Comparison of ENCODE assay signal across 17 cellular contexts in the genomic region with DNA sequence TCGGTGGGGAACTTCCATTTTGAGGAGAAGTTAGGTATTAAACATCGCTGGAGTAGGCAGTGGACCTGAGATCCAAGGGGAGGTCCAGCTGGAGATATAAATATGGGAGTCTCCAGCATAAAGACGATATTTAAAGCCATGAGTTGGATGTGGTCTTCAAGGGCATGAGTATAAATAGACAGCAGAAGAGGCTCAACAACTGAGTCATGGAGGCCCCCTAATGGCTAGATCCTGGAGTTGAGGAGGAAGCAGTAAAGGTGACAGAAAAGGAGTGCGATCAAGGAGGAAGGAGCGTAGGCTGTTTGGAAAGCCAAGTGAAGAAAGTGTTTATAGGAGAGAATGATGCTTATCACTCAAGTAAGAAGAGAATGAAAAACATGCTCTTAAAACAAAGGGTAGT. TPM values are rescaled to one million over a fixed set of nuclear protein-coding genes. Genes with fewer than 3 reads are reported as not detected.
DNase-seq lines count a peak whose midpoint lies in the region; FAIRE-seq and TF ChIP-seq lines count a peak whose summit lies in the region.
"Had no signal": no experiment of that assay in that cellular context is flagged by ENCODE, and none has a peak within 500 bp of the region (broad histone marks: within the 10 kb centered on the region; RNA-seq: fewer than 3 reads in every experiment).

No MANE protein-coding gene starts in this region.

- H3K9me3 ChIP-seq in small intestine (ENCODE audit: control insufficient read depth, low read depth): no peaks in the 10 kb centered on the region
- H3K9me3 ChIP-seq: psoas muscle, thoracic aorta had no signal

- H3K27ac ChIP-seq in caudate nucleus (ENCODE audit: low read depth, low read length) (no peak overlapping the region), small intestine (ENCODE audit: low read depth in 1 of 2, low read length in 1 of 2) (no peak overlapping the region)
- H3K27ac ChIP-seq: psoas muscle, thoracic aorta had no signal

- no peak for FAIRE-seq in small intestine (lab: Jason Lieb, UNC)
- FAIRE-seq: keratinocyte had no signal

- no peaks in the 10 kb centered on the region for H3K27me3 ChIP-seq in small intestine (ENCODE audit: control insufficient read depth in 2 of 2, insufficient read depth in 2 of 2, low read length in 2 of 2)

- H3K4me3 ChIP-seq in fibroblast of villous mesenchyme (ENCODE audit: low read depth, low read length): no peak overlapping the region
- no peak overlapping the region for H3K4me3 ChIP-seq in small intestine (ENCODE audit: low read depth in 1 of 2, low read length in 2 of 2)
- H3K4me3 ChIP-seq: psoas muscle, thoracic aorta had no signal

- H3K4me1 ChIP-seq in small intestine (ENCODE audit: control insufficient read depth in 2 of 2, insufficient read depth in 1 of 2, low read depth in 1 of 2, low read length in 1 of 2): no peaks in the 10 kb centered on the region
- H3K4me1 ChIP-seq: psoas muscle had no signal

- DNase-seq in ELF-1 (ENCODE audit: low read depth, low spot score) (peak; percentile 25), HT1080 (ENCODE audit: low read depth) (peak; percentile 16), amniotic epithelial cell (ENCODE audit: low read depth) (peak; percentile 12), fibroblast of villous mesenchyme (ENCODE audit: low read depth) (peak; percentile 12), amygdala (lab: John Stamatoyannopoulos, UW) (no peak), caudate nucleus (lab: John Stamatoyannopoulos, UW) (no peak), small intestine (no peak), hepatic stellate cell (ENCODE audit: low spot score) (no peak)
- DNase-seq: activated CD4-positive, CD25-positive, alpha-beta regulatory T cell treated with anti-CD3 and anti-CD28 coated beads, Interleukin-2, amount 50 U/mL, for 72 hours; CD8-positive, alpha-beta memory T cell; EL; glutamatergic neuron; NCI-H1930; NCI-H510A; psoas muscle had no signal

- TF ChIP-seq CTCF in fibroblast of villous mesenchyme (IDR thresholded peaks at IDR 0.05; ENCODE audit: insufficient read depth, low read depth, low read length): peak; percentile 25

- H3K36me3 ChIP-seq in small intestine (ENCODE audit: control insufficient read depth in 2 of 2, insufficient read depth in 2 of 2, low read length in 2 of 2): no peaks in the 10 kb centered on the region
- H3K36me3 ChIP-seq: thoracic aorta had no signal

- 63 to 73% (median 67%) methylated on average over 5 of the region's 5 CpGs for WGBS in small intestine, 3 donors

RNA-seq across cellular contexts. Expression of a gene that starts 18.1 kb away (rescaled TPM):
- total RNA-seq in HT1080 (2014; rRNA removed; shearing (Covaris generic)): 50.4 and 53.2 TPM in 2 replicates
- polyA plus RNA-seq in HT1080 (2015; cell fraction: cytosol; rRNA removed): 52.2 and 70.7 TPM in 2 replicates
- polyA plus RNA-seq in HT1080 (2015; cell fraction: nucleus; rRNA removed): 113 and 137 TPM in 2 replicates
- 96.3 and 133 TPM in 2 replicates for total RNA-seq in fibroblast of villous mesenchyme
- polyA plus RNA-seq in small intestine: 10 to 100 TPM in 1 of 3 donors, 1 to 10 TPM in 2; 4.5 to 12.0 (median 5.7) TPM
- polyA plus RNA-seq: CD8-positive, alpha-beta memory T cell had no signal

RNA-seq across cellular contexts. Expression of a gene that starts 24.3 kb away (rescaled TPM):
- total RNA-seq in HT1080 (2014; rRNA removed; shearing (Covaris generic)): not detected in 2 replicates
- 0.24 TPM in 1 of 2 replicates, not detected in the other for polyA plus RNA-seq in HT1080 (2015; cell fraction: cytosol; rRNA removed)
- polyA plus RNA-seq in HT1080 (2015; cell fraction: nucleus; rRNA removed): not detected in 2 replicates
- total RNA-seq in fibroblast of villous mesenchyme: 488 and 579 TPM in 2 replicates
- 100 to 1,000 TPM in 1 of 3 donors, 1 to 10 TPM in 1, not detected in 1; 5.4 to 134 TPM for polyA plus RNA-seq in small intestine
- polyA plus RNA-seq: CD8-positive, alpha-beta memory T cell had no signal

Comparison
In these comparisons a context has a peak if more than half of its experiments do, and no peak if none do; other contexts are left out.
1. DNase-seq: peak in ELF-1 (single experiment), HT1080 (single experiment), amniotic epithelial cell (single experiment) and fibroblast of villous mesenchyme (single experiment); none in amygdala (0 of 56), caudate nucleus (0 of 61), small intestine (single experiment) and hepatic stellate cell (single experiment).
2. RNA of a gene that starts 24.3 kb away (total RNA-seq): 488 to 579 TPM in fibroblast of villous mesenchyme; not detected in HT1080; every median in the first group is over 100 times any median in the second.